25 cellular contexts compared by ENCODE assay signal in the genomic region with DNA sequence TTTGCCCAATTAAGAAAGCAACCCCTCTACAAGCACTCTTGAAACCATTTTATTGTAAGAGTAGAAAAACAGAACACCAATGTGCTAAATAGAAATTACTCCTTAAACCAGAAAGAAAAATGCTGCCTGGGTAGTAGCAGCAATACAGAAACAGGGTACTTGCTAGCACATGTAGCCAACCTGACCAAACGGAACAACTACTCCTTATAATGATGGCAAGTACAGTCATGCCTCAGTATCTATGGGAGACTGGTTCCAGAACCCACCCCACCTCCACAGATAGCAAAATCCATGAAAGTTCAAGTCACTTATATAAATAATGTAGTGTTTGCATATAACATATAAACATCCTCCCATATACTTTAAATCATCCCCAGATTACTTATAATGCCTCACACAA.
DNase-seq lines count a peak whose midpoint lies in the region; ATAC-seq, FAIRE-seq and TF ChIP-seq lines count a peak whose summit lies in the region.
"Had no signal": no experiment of that assay in that cellular context is flagged by ENCODE, and none has a peak within 500 bp of the region (broad histone marks: within the 10 kb centered on the region; RNA-seq: fewer than 3 reads in every experiment).

No MANE protein-coding gene starts in this region.

- no peak overlapping the region for H3K4me3 ChIP-seq in A549
- peak overlapping the region in 1 of 3 experiments; percentile 6 for H3K4me3 ChIP-seq in keratinocyte (ENCODE audit: control insufficient read depth in 2 of 3, extremely low read depth in 1 of 3, insufficient read depth in 2 of 3, low read depth in 1 of 3, low read length in 3 of 3)
- H3K4me3 ChIP-seq in CD8-positive, alpha-beta T cell (ENCODE audit: low read depth, low read length): no peak overlapping the region
- H3K4me3 ChIP-seq: Peyer's patch had no signal

- dilution Hi-C loops in keratinocyte (cut with MboI; ENCODE audit: extremely low pct_ligation_motif_present, low sequenced_read_pairs): no loop called here

- WGBS in A549 (ENCODE audit: missing lambda C conversion rate): 76% methylated on average over 1 of the region's 1 CpG

- no peaks in the 10 kb centered on the region for H3K27me3 ChIP-seq in keratinocyte (ENCODE audit: control insufficient read depth, extremely low read depth, insufficient read depth, low read length)
- H3K27me3 ChIP-seq in CD8-positive, alpha-beta T cell (ENCODE audit: insufficient read depth, low read length): no peaks in the 10 kb centered on the region
- H3K27me3 ChIP-seq: Peyer's patch had no signal

- no peak overlapping the region for H3K4me2 ChIP-seq in A549
- H3K4me2 ChIP-seq in keratinocyte (ENCODE audit: control insufficient read depth, extremely low read depth, insufficient read depth, low read depth, low read length): peak overlapping the region; percentile 3
- H3K4me2 ChIP-seq: KMS-11, SK-N-SH had no signal

- H4K20me1 ChIP-seq in keratinocyte (ENCODE audit: control insufficient read depth, extremely low read depth, insufficient read depth, low read length): no peaks in the 10 kb centered on the region

- CTCF ChIA-PET in A549 (lab: Yijun Ruan, JAX): no interaction called here
- CTCF ChIA-PET in CD8-positive, alpha-beta T cell (lab: Charles Lee): no interaction called here

- H3K9me3 ChIP-seq in A549 (no peaks in the 10 kb centered on the region), keratinocyte (ENCODE audit: control insufficient read depth, low read depth, low read length) (no peaks in the 10 kb centered on the region)
- no peaks in the 10 kb centered on the region for H3K9me3 ChIP-seq in CD8-positive, alpha-beta T cell (ENCODE audit: low read length)
- H3K9me3 ChIP-seq: Caco-2, Peyer's patch, SK-N-SH had no signal

- H3K9me3 Mint-ChIP-seq in brain: no peaks in the 10 kb centered on the region
- H3K9me3 Mint-ChIP-seq in CD8-positive, alpha-beta T cell: no peaks in the 10 kb centered on the region
- H3K9me3 Mint-ChIP-seq: CD4-positive, alpha-beta memory T cell; IgD-negative memory B cell had no signal

- H3K36me3 ChIP-seq in keratinocyte (ENCODE audit: control insufficient read depth in 2 of 2, extremely low read depth in 1 of 2, insufficient read depth in 2 of 2, low read length in 2 of 2): no peaks in the 10 kb centered on the region
- peaks cover 4% of the 10 kb centered on the region for H3K36me3 ChIP-seq in CD8-positive, alpha-beta T cell (ENCODE audit: insufficient read depth, low read length)

- H3K4me1 ChIP-seq in A549 (no peaks in the 10 kb centered on the region), keratinocyte (ENCODE audit: control insufficient read depth, extremely low read depth, insufficient read depth, low read length) (no peaks in the 10 kb centered on the region)
- H3K4me1 ChIP-seq in CD8-positive, alpha-beta T cell (ENCODE audit: insufficient read depth, low read length): no peaks in the 10 kb centered on the region
- H3K4me1 ChIP-seq: Caco-2, Peyer's patch had no signal

- ATAC-seq in A549 (no peak), GM18502 (IDR thresholded peaks at IDR 0.05; ENCODE audit: poor library complexity, unreplicated experiment) (no peak)
- no peak for ATAC-seq in CD8-positive, alpha-beta T cell

- no peaks in the 10 kb centered on the region for H3K79me2 ChIP-seq in keratinocyte (ENCODE audit: control insufficient read depth, insufficient read depth, low read length)

- no peak for TF ChIP-seq EP300 in A549 (IDR thresholded peaks at IDR 0.05)

- no peaks in the 10 kb centered on the region for H3K27me3 Mint-ChIP-seq in brain
- H3K27me3 Mint-ChIP-seq in CD8-positive, alpha-beta T cell (ENCODE audit: low read depth): no peaks in the 10 kb centered on the region
- H3K27me3 Mint-ChIP-seq: CD4-positive, alpha-beta memory T cell; IgD-negative memory B cell had no signal

- peak; percentile 79 for FAIRE-seq in A549 (lab: Jason Lieb, UNC)
- FAIRE-seq in keratinocyte (lab: Jason Lieb, UNC): peak; percentile 46
- FAIRE-seq: A204.1, GM12892, H54 had no signal

- no peaks in the 10 kb centered on the region for H3K4me1 Mint-ChIP-seq in brain
- H3K4me1 Mint-ChIP-seq in CD8-positive, alpha-beta T cell (ENCODE audit: low read depth): no peaks in the 10 kb centered on the region

- no peak overlapping the region for H3K9ac ChIP-seq in keratinocyte (ENCODE audit: control insufficient read depth, extremely low read depth, insufficient read depth, low read length)
- H3K9ac ChIP-seq: KMS-11, SK-N-SH had no signal

- intact Hi-C loops in CD8-positive, alpha-beta T cell (cut with DNase I, micrococcal nuclease): no loop called here

- H2AFZ ChIP-seq in keratinocyte (ENCODE audit: control insufficient read depth, low read length): no peak overlapping the region

- peak overlapping the region in 3 of 5 experiments; percentile 24 to 78 (median 57) for H3K27ac Mint-ChIP-seq in brain
- no peak overlapping the region for H3K27ac Mint-ChIP-seq in CD8-positive, alpha-beta T cell
- H3K27ac Mint-ChIP-seq: CD4-positive, alpha-beta memory T cell; IgD-negative memory B cell had no signal

- H3K9me1 ChIP-seq in keratinocyte (ENCODE audit: control insufficient read depth, extremely low read depth, insufficient read depth, low read length): no peaks in the 10 kb centered on the region

- no peak for TF ChIP-seq POLR2A in A549 (IDR thresholded peaks at IDR 0.05; ENCODE audit: low read length)

- H3K27ac ChIP-seq in A549: no peak overlapping the region
- H3K27ac ChIP-seq in keratinocyte (ENCODE audit: control insufficient read depth, insufficient read depth, low read length): no peak overlapping the region
- H3K27ac ChIP-seq in CD8-positive, alpha-beta T cell (ENCODE audit: low read depth, low read length): no peak overlapping the region
- H3K27ac ChIP-seq: KMS-11, Peyer's patch had no signal

- no peak overlapping the region for H3K4me3 Mint-ChIP-seq in brain
- H3K4me3 Mint-ChIP-seq in CD8-positive, alpha-beta T cell: no peak overlapping the region
- H3K4me3 Mint-ChIP-seq: CD4-positive, alpha-beta memory T cell; IgD-negative memory B cell had no signal

- TF ChIP-seq RAD21 in A549 (conservative IDR thresholded peaks at IDR 0.05 in 1 of 2, IDR thresholded peaks at IDR 0.05 in 1 of 2): no peak

- peaks cover 29% of the 10 kb centered on the region for H3K36me3 Mint-ChIP-seq in brain
- peaks cover 44% of the 10 kb centered on the region for H3K36me3 Mint-ChIP-seq in CD8-positive, alpha-beta T cell

- DNase-seq in A549 (ENCODE audit: low read depth in 1 of 2, low spot score in 1 of 2): no peak
- DNase-seq in NCI-H1436 (lab: John Stamatoyannopoulos, UW): peak; percentile 18
- peak; percentile 4 for DNase-seq in keratinocyte (ENCODE audit: low read depth, low spot score)
- no peak for DNase-seq in CD8-positive, alpha-beta T cell
- DNase-seq in inferior parietal cortex (ENCODE audit: extremely low spot score): no peak
- DNase-seq: AML-193, C1 segment of cervical spinal cord, Caco-2, DMS79 treated with DMSO at 0.1 percent for 48 hours, NCI-H1048, NCI-H187 treated with DMSO at 0.1 percent for 48 hours, NCI-H446, NCI-H524 treated with DMSO at 0.1 percent for 48 hours, NCI-H82, Peyer's patch, SK-N-SH, SW 1271 had no signal

- POLR2A ChIA-PET in A549 (lab: Yijun Ruan, JAX): no interaction called here
- POLR2A ChIA-PET in CD8-positive, alpha-beta T cell (lab: Charles Lee): no interaction called here

- no peak for TF ChIP-seq CTCF in A549 (IDR thresholded peaks at IDR 0.05)
- no peak for TF ChIP-seq CTCF in brain (conservative IDR thresholded peaks at IDR 0.05)
- TF ChIP-seq CTCF in keratinocyte (optimal IDR thresholded peaks at IDR 0.05 in 1 of 3, IDR thresholded peaks at IDR 0.05 in 1 of 3, conservative IDR thresholded peaks at IDR 0.05 in 1 of 3; ENCODE audit: extremely low read depth in 1 of 3, insufficient read depth in 2 of 3, low read length in 3 of 3): no peak
- TF ChIP-seq CTCF in CD8-positive, alpha-beta T cell (IDR thresholded peaks at IDR 0.05): no peak

TF ChIP-seq in A549, 52 proteins besides CTCF, POLR2A, EP300 and RAD21:
- TF ChIP-seq, protein P1, sequence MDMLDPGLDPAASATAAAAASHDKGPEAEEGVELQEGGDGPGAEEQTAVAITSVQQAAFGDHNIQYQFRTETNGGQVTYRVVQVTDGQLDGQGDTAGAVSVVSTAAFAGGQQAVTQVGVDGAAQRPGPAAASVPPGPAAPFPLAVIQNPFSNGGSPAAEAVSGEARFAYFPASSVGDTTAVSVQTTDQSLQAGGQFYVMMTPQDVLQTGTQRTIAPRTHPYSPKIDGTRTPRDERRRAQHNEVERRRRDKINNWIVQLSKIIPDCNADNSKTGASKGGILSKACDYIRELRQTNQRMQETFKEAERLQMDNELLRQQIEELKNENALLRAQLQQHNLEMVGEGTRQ (IDR thresholded peaks at IDR 0.05): no peak
- TF ChIP-seq, protein P2, sequence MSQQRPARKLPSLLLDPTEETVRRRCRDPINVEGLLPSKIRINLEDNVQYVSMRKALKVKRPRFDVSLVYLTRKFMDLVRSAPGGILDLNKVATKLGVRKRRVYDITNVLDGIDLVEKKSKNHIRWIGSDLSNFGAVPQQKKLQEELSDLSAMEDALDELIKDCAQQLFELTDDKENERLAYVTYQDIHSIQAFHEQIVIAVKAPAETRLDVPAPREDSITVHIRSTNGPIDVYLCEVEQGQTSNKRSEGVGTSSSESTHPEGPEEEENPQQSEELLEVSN (IDR thresholded peaks at IDR 0.05; ENCODE audit: borderline replicate concordance, low read depth): no peak
- TF ChIP-seq HOXB5 (CRISPR knock-in tag; IDR thresholded peaks at IDR 0.05) (no peak), EHMT2 (IDR thresholded peaks at IDR 0.05; ENCODE audit: low read depth) (no peak)

Comparison
In these comparisons a context has a peak if more than half of its experiments do, and no peak if none do; other contexts are left out.
1. DNase-seq: peak in NCI-H1436 (single experiment) and keratinocyte (single experiment); none in A549 (0 of 2), CD8-positive, alpha-beta T cell (0 of 7) and inferior parietal cortex (single experiment).